ENCODE assay signal across 12 cellular contexts in the genomic region with DNA sequence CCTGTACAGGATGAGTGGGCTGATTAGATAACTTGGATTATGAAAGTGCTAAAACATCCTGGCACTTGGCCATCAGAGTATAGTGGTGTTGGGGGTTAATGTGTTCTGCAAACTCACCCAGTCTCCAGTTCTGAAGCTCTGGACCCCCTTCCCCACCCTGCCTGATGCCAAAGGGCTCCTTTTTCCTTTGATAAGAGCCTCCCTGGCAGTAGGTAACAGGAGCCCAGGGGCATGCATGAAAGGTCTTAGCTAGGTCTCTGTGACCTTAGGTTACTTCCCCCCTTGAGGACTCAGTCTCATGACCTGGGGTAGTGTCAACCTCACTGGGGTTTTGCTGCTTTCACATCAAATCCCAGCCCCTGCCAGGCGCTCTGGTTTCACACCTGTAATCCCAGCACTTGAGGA. TPM values are rescaled to one million over a fixed set of nuclear protein-coding genes. Genes with fewer than 3 reads are reported as not detected.
A peak's percentile ranks its signal among the peaks of the same experiment; 100 is the strongest.
DNase-seq lines count a peak whose midpoint lies in the region; ATAC-seq and TF ChIP-seq lines count a peak whose summit lies in the region.
"Had no signal": no experiment of that assay in that cellular context is flagged by ENCODE, and none has a peak within 500 bp of the region (broad histone marks: within the 10 kb centered on the region; RNA-seq: fewer than 3 reads in every experiment).

No MANE protein-coding gene starts in this region.

- CTCF ChIA-PET in activated CD4-positive, alpha-beta T cell treated with anti-CD3 and anti-CD28 coated beads for 36 hours (lab: Charles Lee), result interaction anchor here (0.5 to 3.8 kb wide), 6 partner anchors 11 to 505 kb away, joined by 3 to 20 read pairs (median 4); partner anchors contain the start of gene MYO1F

- no peak overlapping the region for H3K27ac Mint-ChIP-seq in activated CD4-positive, alpha-beta T cell treated with anti-CD3 and anti-CD28 coated beads for 36 hours

- no peaks in the 10 kb centered on the region for H3K27me3 Mint-ChIP-seq in activated CD4-positive, alpha-beta T cell treated with anti-CD3 and anti-CD28 coated beads for 36 hours

- H3K9ac ChIP-seq in SK-N-MC (ENCODE audit: insufficient read length), result no peak overlapping the region

- no peaks in the 10 kb centered on the region for H3K9me3 ChIP-seq in SK-N-MC (ENCODE audit: low read depth, low read length)
- H3K9me3 ChIP-seq: upper lobe of right lung had no signal

- H3K4me3 ChIP-seq in SK-N-MC, result no peak overlapping the region; the same call in 1 of the 2 replicates
- H3K4me3 ChIP-seq: gastroesophageal sphincter had no signal

- POLR2A ChIA-PET in activated CD4-positive, alpha-beta T cell treated with anti-CD3 and anti-CD28 coated beads for 36 hours (lab: Charles Lee), result interaction anchor here (0.6 kb wide), 2 partner anchors 17 to 50 kb away, joined by 3 to 5 read pairs; no protein-coding TSS in a partner anchor

- H3K27ac ChIP-seq in SK-N-MC, result peak overlapping the region; percentile 87; the same call in 1 of the 2 replicates
- H3K27ac ChIP-seq: upper lobe of right lung had no signal

- H3K4me1 Mint-ChIP-seq in activated CD4-positive, alpha-beta T cell treated with anti-CD3 and anti-CD28 coated beads for 36 hours, result peaks cover 22% of the 10 kb centered on the region

- no peaks in the 10 kb centered on the region for H3K9me3 Mint-ChIP-seq in activated CD4-positive, alpha-beta T cell treated with anti-CD3 and anti-CD28 coated beads for 36 hours (ENCODE audit: low read depth)

- H3K36me3 ChIP-seq in SK-N-MC (ENCODE audit: insufficient read depth, low read length), result peaks cover 30% of the 10 kb centered on the region

- peaks cover 32% of the 10 kb centered on the region for H3K36me3 Mint-ChIP-seq in activated CD4-positive, alpha-beta T cell treated with anti-CD3 and anti-CD28 coated beads for 36 hours (ENCODE audit: low read depth)

- peak overlapping the region; percentile 97 for H3K4me3 Mint-ChIP-seq in activated CD4-positive, alpha-beta T cell treated with anti-CD3 and anti-CD28 coated beads for 36 hours

- no peak for DNase-seq in activated CD4-positive, alpha-beta T cell treated with anti-CD3 and anti-CD28 coated beads for 36 hours
- DNase-seq in activated CD4-positive, alpha-beta T cell treated with anti-CD3 and anti-CD28 coated beads, Interleukin-2, amount 50 U/mL, for 1 hour, result no peak
- no peak for DNase-seq in SK-N-MC (ENCODE audit: low read depth, low spot score)
- DNase-seq in erythroblast (lab: John Stamatoyannopoulos, UW), result peak; percentile 48 to 63
- DNase-seq in glomerular visceral epithelial cell (ENCODE audit: extremely low spot score), result no peak
- DNase-seq in kidney glomerular epithelial cell (lab: John Stamatoyannopoulos, UW), result no peak
- DNase-seq: amniotic stem cell, upper lobe of right lung had no signal

- intact Hi-C loops in activated CD4-positive, alpha-beta T cell treated with anti-CD3 and anti-CD28 coated beads for 36 hours (cut with DNase I, micrococcal nuclease), result loop anchor here in 1 of 2 experiments (5.0 kb wide), 1 partner anchor 381 kb away; the partner anchor contains the start of gene TIMM44

- TF ChIP-seq POLR2A in GM18505 (IDR thresholded peaks at IDR 0.05; ENCODE audit: borderline replicate concordance, extremely low read depth, insufficient read depth, insufficient read length) (peak; percentile 37), erythroblast (IDR thresholded peaks at IDR 0.05; ENCODE audit: low read length) (peak; percentile 55)

- no peak for ATAC-seq in activated CD4-positive, alpha-beta T cell treated with anti-CD3 and anti-CD28 coated beads for 36 hours
- no peak for ATAC-seq in GM18505 (IDR thresholded peaks at IDR 0.05; ENCODE audit: unreplicated experiment)
- no peak for ATAC-seq in GM19351 (IDR thresholded peaks at IDR 0.05; ENCODE audit: unreplicated experiment)
- ATAC-seq: gastroesophageal sphincter, left cardiac atrium, upper lobe of right lung had no signal

RNA-seq across cellular contexts. Expression of gene RPS28, which starts 2.5 kb away (rescaled TPM):
- total RNA-seq in activated CD4-positive, alpha-beta T cell treated with anti-CD3 and anti-CD28 coated beads for 36 hours, result 1,000 to 10,000 TPM; 1,994 to 2,316 TPM

RNA-seq across cellular contexts. Expression of gene NDUFA7, which starts 2.6 kb away (rescaled TPM):
- total RNA-seq in activated CD4-positive, alpha-beta T cell treated with anti-CD3 and anti-CD28 coated beads for 36 hours, result 100 to 1,000 TPM in 1 of 2 experiments, 10 to 100 TPM in 1; 90.9 to 112 TPM

RNA-seq across cellular contexts. Expression of gene CD320, which starts 15.6 kb away (rescaled TPM):
- total RNA-seq in activated CD4-positive, alpha-beta T cell treated with anti-CD3 and anti-CD28 coated beads for 36 hours, result 10 to 100 TPM; 39.9 to 41.4 TPM

RNA-seq across cellular contexts. Expression of gene KANK3, which starts 19.3 kb away (rescaled TPM):
- 1 to 10 TPM in 1 of 2 experiments, under 1 TPM in 1; 0.98 to 1.1 TPM for total RNA-seq in activated CD4-positive, alpha-beta T cell treated with anti-CD3 and anti-CD28 coated beads for 36 hours

RNA-seq across cellular contexts. Expression of gene ANGPTL4, which starts 40.2 kb away (rescaled TPM):
- 1 to 10 TPM; 7.4 to 7.9 TPM for total RNA-seq in activated CD4-positive, alpha-beta T cell treated with anti-CD3 and anti-CD28 coated beads for 36 hours

Comparison
In these comparisons a context has a peak if more than half of its experiments do, and no peak if none do; other contexts are left out.
1. DNase-seq: peak in erythroblast (2 of 2); none in activated CD4-positive, alpha-beta T cell treated with anti-CD3 and anti-CD28 coated beads for 36 hours (single experiment), activated CD4-positive, alpha-beta T cell treated with anti-CD3 and anti-CD28 coated beads, Interleukin-2, amount 50 U/mL, for 1 hour (single experiment), SK-N-MC (single experiment), glomerular visceral epithelial cell (single experiment) and kidney glomerular epithelial cell (single experiment).